ENCODE assay signal across 20 cellular contexts in the genomic region with DNA sequence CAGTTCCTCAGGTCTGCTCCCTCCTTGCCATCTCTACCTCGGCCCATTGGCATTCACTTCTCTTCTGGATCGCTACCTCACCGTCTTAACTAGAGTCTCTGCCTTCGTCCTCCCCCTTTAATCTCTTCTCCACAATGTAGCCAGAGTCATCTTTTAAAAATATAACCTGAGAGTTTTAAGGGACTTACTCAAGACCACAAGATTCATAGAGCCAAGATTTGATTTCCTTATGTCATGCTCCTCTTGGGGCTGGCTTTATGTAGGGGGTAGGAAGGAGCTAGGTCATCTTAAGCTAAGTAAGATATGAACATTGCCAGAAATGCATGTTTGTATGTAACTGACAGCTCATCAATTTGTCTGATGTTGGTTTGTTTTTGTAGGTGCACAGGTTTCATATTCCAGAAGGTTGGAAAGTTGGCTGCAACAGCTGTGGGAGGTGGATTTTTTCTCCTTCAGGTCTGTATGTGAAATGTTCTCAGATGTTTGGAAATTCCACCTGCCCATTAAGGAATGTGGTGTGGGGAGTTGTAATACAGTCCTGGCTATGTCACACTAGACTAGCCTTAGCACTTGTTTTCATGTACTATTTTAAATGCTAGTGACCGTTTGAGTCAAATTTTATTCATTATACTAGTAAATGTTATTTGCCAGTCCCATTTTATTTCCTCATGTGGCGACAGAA.
"Had no signal": no experiment of that assay in that cellular context is flagged by ENCODE, and none has a peak within 500 bp of the region (broad histone marks: within the 10 kb centered on the region; RNA-seq: fewer than 3 reads in every experiment).

No MANE protein-coding gene starts in this region.

- H3K9me3 ChIP-seq: gastroesophageal sphincter, neutrophil, suprapubic skin, thyroid gland had no signal

- H3K9me3 Mint-ChIP-seq: naive thymus-derived CD8-positive, alpha-beta T cell; stimulated activated effector memory CD8-positive, alpha-beta T cell treated with anti-CD3 and anti-CD28 coated beads, Interleukin-12 subunit alpha, Interleukin-12 subunit beta, amount 100 ng/mL, for 72 hours; type B pancreatic cell had no signal

- ATAC-seq: esophagus mucosa; gastroesophageal sphincter; left colon; naive thymus-derived CD8-positive, alpha-beta T cell; right cardiac atrium; stimulated activated effector memory CD8-positive, alpha-beta T cell treated with anti-CD3 and anti-CD28 coated beads, Interleukin-12 subunit alpha, Interleukin-12 subunit beta, amount 100 ng/mL, for 72 hours; stimulated activated naive CD8-positive, alpha-beta T cell treated with anti-CD3 and anti-CD28 coated beads, Interleukin-15, Interleukin-2, amounts not matched to agents 100 U/mL and 50 U/mL, for 24 hours had no signal

- H3K4me1 ChIP-seq: suprapubic skin, thyroid gland had no signal

- H3K36me3 ChIP-seq: neutrophil, suprapubic skin, thyroid gland had no signal

- H3K27ac Mint-ChIP-seq: stimulated activated effector memory CD8-positive, alpha-beta T cell treated with anti-CD3 and anti-CD28 coated beads, Interleukin-12 subunit alpha, Interleukin-12 subunit beta, amount 100 ng/mL, for 72 hours; type B pancreatic cell had no signal

- H3K27ac ChIP-seq: gastroesophageal sphincter, hepatocyte, neutrophil, suprapubic skin, thyroid gland had no signal

- H3K27me3 ChIP-seq: gastroesophageal sphincter, hepatocyte, neutrophil, suprapubic skin, thyroid gland had no signal

- H3K4me3 ChIP-seq: gastroesophageal sphincter, hepatocyte, lung, suprapubic skin, thyroid gland had no signal

- H3K27me3 Mint-ChIP-seq: naive thymus-derived CD8-positive, alpha-beta T cell; type B pancreatic cell had no signal

- H3K4me3 Mint-ChIP-seq: naive thymus-derived CD8-positive, alpha-beta T cell; stimulated activated effector memory CD8-positive, alpha-beta T cell treated with anti-CD3 and anti-CD28 coated beads, Interleukin-12 subunit alpha, Interleukin-12 subunit beta, amount 100 ng/mL, for 72 hours; type B pancreatic cell had no signal

- DNase-seq: effector memory CD4-positive, alpha-beta T cell; kidney; left colon; left ventricle myocardium superior; mesenchymal stem cell; naive thymus-derived CD8-positive, alpha-beta T cell; posterior cingulate gyrus; right cardiac atrium; stimulated activated CD4-positive, alpha-beta T cell treated with anti-CD3 and anti-CD28 coated beads, Interleukin-4, amount 100 ng/mL, for 1 hour; stimulated activated CD8-positive, alpha-beta memory T cell treated with anti-CD3 and anti-CD28 coated beads, Interleukin-4, amount 100 ng/mL, for 48 hours; stimulated activated naive CD8-positive, alpha-beta T cell treated with anti-CD3 and anti-CD28 coated beads, Interleukin-15, Interleukin-2, amounts not matched to agents 100 U/mL and 50 U/mL, for 24 hours; thyroid gland had no signal
